Comparison of ENCODE assay signal across 8 cellular contexts in the genomic region with DNA sequence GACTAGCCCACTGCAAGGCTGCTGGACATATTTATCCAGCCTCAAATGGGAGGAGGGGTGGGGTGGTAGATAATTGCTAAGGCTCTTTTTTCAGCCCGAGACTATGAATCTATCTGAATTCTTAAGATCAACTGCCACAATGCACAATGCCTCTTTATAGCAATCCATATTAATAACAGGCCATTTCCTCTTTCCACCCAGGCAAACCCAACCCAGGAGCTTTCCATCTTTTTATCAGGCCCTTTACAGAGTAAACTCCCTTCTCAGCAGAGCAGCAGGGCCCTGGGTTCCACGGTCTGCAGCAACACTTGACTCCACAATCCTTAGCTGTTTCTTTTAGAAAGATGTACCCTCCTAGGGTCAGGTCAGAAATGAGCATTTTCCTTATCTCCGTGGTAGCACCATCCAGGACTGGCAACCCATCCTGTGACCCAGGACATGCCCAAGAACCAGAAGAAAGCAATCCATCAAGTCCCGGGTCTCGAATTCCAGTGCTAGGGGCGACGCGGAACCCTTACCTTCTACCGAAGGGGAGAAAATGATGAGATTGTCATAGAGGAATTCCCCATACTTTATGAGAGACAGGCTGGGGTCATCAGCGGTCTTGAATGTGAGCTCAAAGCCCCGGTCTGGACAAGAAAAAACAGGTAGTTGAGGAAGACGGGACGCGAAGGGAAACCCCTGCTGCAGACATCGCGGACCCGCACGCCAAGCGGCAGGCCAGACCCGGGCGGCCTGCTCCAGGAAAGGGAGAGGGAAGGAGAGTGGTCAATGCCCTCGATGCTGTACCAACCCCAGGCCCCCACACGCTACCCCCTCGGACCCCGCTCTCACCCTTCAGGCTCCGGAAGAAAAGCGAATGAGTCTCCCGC. TPM values are rescaled to one million over a fixed set of nuclear protein-coding genes. Genes with fewer than 3 reads are reported as not detected.
DNase-seq lines count a peak whose midpoint lies in the region; ATAC-seq and TF ChIP-seq lines count a peak whose summit lies in the region.

No MANE protein-coding gene starts in this region.

- H3K9me3 Mint-ChIP-seq in MCF 10A (ENCODE audit: unreplicated experiment), result no peaks in the 10 kb centered on the region

- H3K27ac Mint-ChIP-seq in MCF 10A (ENCODE audit: low read depth, unreplicated experiment), result peak overlapping the region; percentile 69

- peak overlapping the region; percentile 41 to 77 for H3K27ac ChIP-seq in lung (ENCODE audit: low read depth in 1 of 2, low read length in 1 of 2)
- peak overlapping the region; percentile 45 to 88 (median 78) for H3K27ac ChIP-seq in upper lobe of left lung

- no peak for TF ChIP-seq POLR2A in upper lobe of left lung (IDR thresholded peaks at IDR 0.05)

- no peak for ATAC-seq in lung (ENCODE audit: insufficient read depth, low FRiP score)
- peak; percentile 4 to 12 for ATAC-seq in upper lobe of left lung (ENCODE audit: low FRiP score in 2 of 2)
- ATAC-seq in GM19397 (IDR thresholded peaks at IDR 0.05; ENCODE audit: unreplicated experiment), result no peak
- no peak for ATAC-seq in HG03520 (IDR thresholded peaks at IDR 0.05; ENCODE audit: unreplicated experiment)

- TSS peak; percentile 57 for BruUV-seq in MCF 10A (replicated peaks; lab: Mats Ljungman, UMichigan)

- intact Hi-C loops in MCF 10A (cut with micrococcal nuclease), result no loop called here

- WGBS in lung, 2 donors, result 2% methylated on average over 28 of the region's 28 CpGs
- 1 to 2% methylated on average over 22 to 28 of the region's 28 CpGs for WGBS in upper lobe of left lung, 2 donors

- H3K4me1 Mint-ChIP-seq in MCF 10A (ENCODE audit: insufficient read depth, unreplicated experiment), result peaks cover 26% of the 10 kb centered on the region

- peak overlapping the region; percentile 96 for H3K4me3 Mint-ChIP-seq in MCF 10A (ENCODE audit: unreplicated experiment)

- no peak for TF ChIP-seq EP300 in upper lobe of left lung (IDR thresholded peaks at IDR 0.05)

- no peaks in the 10 kb centered on the region for H3K9me3 ChIP-seq in lung (ENCODE audit: control insufficient read depth in 2 of 2, insufficient read depth in 1 of 2, low read length in 1 of 2)
- no peaks in the 10 kb centered on the region for H3K9me3 ChIP-seq in upper lobe of left lung

- H3K27me3 ChIP-seq in lung (ENCODE audit: control insufficient read depth, insufficient read depth) (no peaks in the 10 kb centered on the region), upper lobe of left lung (no peaks in the 10 kb centered on the region)

- CTCF ChIA-PET in MCF 10A (lab: Yijun Ruan, JAX), result interaction anchor here (0.6 to 1.6 kb wide), 7 partner anchors 19 to 1527 kb away, joined by 3 to 6 read pairs (median 3); no protein-coding TSS in a partner anchor

- H3K36me3 ChIP-seq in lung (ENCODE audit: control insufficient read depth in 2 of 2, insufficient read depth in 2 of 2, low read length in 2 of 2) (peaks cover 9 to 20% of the 10 kb centered on the region in 2 donors), upper lobe of left lung (peaks cover 0 to 29% (median 20%) of the 10 kb centered on the region in 4 donors)

- H3K36me3 Mint-ChIP-seq in MCF 10A (ENCODE audit: insufficient read depth, unreplicated experiment), result peaks cover 38% of the 10 kb centered on the region

- H3K27me3 Mint-ChIP-seq in MCF 10A (ENCODE audit: insufficient read depth, unreplicated experiment), result no peaks in the 10 kb centered on the region

- peak; percentile 16 for DNase-seq in SIG-M5 treated with dmso at 0.1 percent for 504 hours (lab: John Stamatoyannopoulos, UW; ENCODE audit: unreplicated experiment)
- no peak for DNase-seq in SIG-M5 (lab: John Stamatoyannopoulos, UW)
- DNase-seq in LNCaP clone FGC (ENCODE audit: low read depth), result no peak
- DNase-seq in MCF 10A (ENCODE audit: unreplicated experiment), result peak; percentile 11
- DNase-seq in lung (ENCODE audit: low spot score), result no peak
- DNase-seq in upper lobe of left lung, result no peak

- H3K4me1 ChIP-seq in lung (ENCODE audit: control insufficient read depth in 2 of 2, insufficient read depth in 2 of 2, low read length in 2 of 2) (peaks cover 3 to 8% of the 10 kb centered on the region in 2 donors), upper lobe of left lung (peaks cover 14 to 28% (median 19%) of the 10 kb centered on the region in 4 donors)

- H3K4me3 ChIP-seq in LNCaP clone FGC (ENCODE audit: low read depth, low read length) (peak overlapping the region; percentile 87), lung (peak overlapping the region; percentile 85), upper lobe of left lung (peak overlapping the region; percentile 75 to 92 (median 76))

- no peak for TF ChIP-seq CTCF in LNCaP clone FGC (IDR thresholded peaks at IDR 0.05; ENCODE audit: control insufficient read depth, extremely low read depth, insufficient read depth)
- TF ChIP-seq CTCF in MCF 10A (IDR thresholded peaks at IDR 0.05; ENCODE audit: unreplicated experiment), result no peak
- no peak for TF ChIP-seq CTCF in lung (IDR thresholded peaks at IDR 0.05; ENCODE audit: control extremely low read depth, extremely low read depth)
- no peak for TF ChIP-seq CTCF in upper lobe of left lung (IDR thresholded peaks at IDR 0.05)

- POLR2A ChIA-PET in MCF 10A (lab: Yijun Ruan, JAX), result interaction anchor here (0.7 to 2.7 kb wide), 15 partner anchors 10 to 962 kb away, joined by 3 to 21 read pairs (median 4); a partner anchor contains a TSS

RNA-seq across cellular contexts. Expression of a gene that starts 0.6 kb away (rescaled TPM):
- total RNA-seq in MCF 10A (2022), result 292 and 397 TPM in 2 replicates
- 100 to 1,000 TPM; 121 to 286 TPM for total RNA-seq in lung
- 100 to 1,000 TPM; 170 to 304 TPM for polyA plus RNA-seq in lung
- 100 to 1,000 TPM in 4 of 6 donors, 10 to 100 TPM in 2; 54.5 to 212 (median 141) TPM for total RNA-seq in upper lobe of left lung

RNA-seq across cellular contexts. Expression of a gene that starts 27.3 kb away (rescaled TPM):
- total RNA-seq in MCF 10A (2022) (20.9 and 26.1 TPM in 2 replicates), lung (10 to 100 TPM; 42.5 to 45.4 TPM), upper lobe of left lung (100 to 1,000 TPM in 2 of 6 donors, 10 to 100 TPM in 4; 62.8 to 118 (median 86.2) TPM)
- polyA plus RNA-seq in lung, result 10 to 100 TPM; 37.5 to 39.2 TPM

RNA-seq across cellular contexts. Expression of a gene that starts 57.2 kb away (rescaled TPM):
- total RNA-seq in MCF 10A (2022) (0.19 and 1.9 TPM in 2 replicates), lung (1 to 10 TPM; 6.3 to 9.6 TPM), upper lobe of left lung (10 to 100 TPM in 1 of 6 donors, 1 to 10 TPM in 5; 4.2 to 12.6 (median 8.5) TPM)
- 1 to 10 TPM; 4.1 to 5.5 TPM for polyA plus RNA-seq in lung

Comparison
In these comparisons a context has a peak if more than half of its experiments do, and no peak if none do; other contexts are left out.
1. DNase-seq: peak in SIG-M5 treated with dmso at 0.1 percent for 504 hours (single experiment) and MCF 10A (single experiment); none in SIG-M5 (single experiment), LNCaP clone FGC (single experiment), lung (single experiment) and upper lobe of left lung (0 of 2).
2. ATAC-seq: peak in upper lobe of left lung (2 of 2); none in lung (single experiment), GM19397 (single experiment) and HG03520 (single experiment).
3. Peak in every context shown above with its lines, with median percentiles within 50 percentile points of each other: H3K4me3 ChIP-seq.